Comparison of ENCODE assay signal across 11 cellular contexts in the genomic region with DNA sequence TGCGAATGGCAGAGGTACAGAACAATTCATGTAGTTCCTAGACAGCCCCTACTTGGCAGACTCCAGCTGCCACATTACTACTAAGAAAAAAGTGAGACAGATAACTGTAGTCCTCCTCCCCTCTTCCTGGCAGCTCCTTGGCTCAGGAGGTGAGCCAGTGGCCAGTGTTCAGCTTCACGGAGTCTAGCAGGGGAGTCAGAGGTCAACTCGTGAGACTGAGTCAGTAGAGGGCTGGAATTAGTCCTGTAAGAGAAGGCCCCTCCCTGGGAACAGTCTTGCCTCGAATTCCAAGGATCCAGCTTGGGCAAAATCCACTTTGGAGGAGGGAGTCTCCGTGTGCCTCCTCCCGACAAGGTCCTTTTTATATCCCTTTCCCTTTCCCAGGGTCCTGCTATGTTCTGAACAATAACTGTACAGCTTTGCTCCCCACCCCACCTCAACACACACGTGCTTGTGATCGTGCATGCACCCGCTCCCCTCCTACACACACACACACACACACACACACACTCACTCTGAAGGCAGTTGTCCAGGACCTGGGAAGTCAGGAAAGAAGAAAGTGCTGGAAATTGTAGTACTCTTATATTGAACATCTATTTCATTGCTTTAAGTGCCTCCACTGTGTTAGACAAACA. TPM values are rescaled to one million over a fixed set of nuclear protein-coding genes. Genes with fewer than 3 reads are reported as not detected.
A peak's percentile ranks its signal among the peaks of the same experiment; 100 is the strongest.
DNase-seq lines count a peak whose midpoint lies in the region; ATAC-seq and TF ChIP-seq lines count a peak whose summit lies in the region.
"Had no signal": no experiment of that assay in that cellular context is flagged by ENCODE, and none has a peak within 500 bp of the region (broad histone marks: within the 10 kb centered on the region; RNA-seq: fewer than 3 reads in every experiment).

No MANE protein-coding gene starts in this region.

- TF ChIP-seq POLR2A in esophagus squamous epithelium (IDR thresholded peaks at IDR 0.05) (no peak), thyroid gland (IDR thresholded peaks at IDR 0.05) (no peak)

- no peak for TF ChIP-seq CTCF in esophagus squamous epithelium (IDR thresholded peaks at IDR 0.05)
- TF ChIP-seq CTCF in thyroid gland (IDR thresholded peaks at IDR 0.05): no peak
- TF ChIP-seq CTCF in endodermal cell (conservative IDR thresholded peaks at IDR 0.05): no peak

- no peak overlapping the region for H3K27ac Mint-ChIP-seq in endodermal cell
- H3K27ac Mint-ChIP-seq: activated naive CD4-positive, alpha-beta T cell treated with anti-CD3 and anti-CD28 coated beads, Interleukin-2, amount 50 U/mL, for 24 hours; stimulated activated memory B cell treated with anti-CD40 and anti-IgM and Interleukin-4, amounts not matched to agents 10 μg/mL and 1 μg/mL and 100 μg/mL, for 72 hours had no signal

- no peaks in the 10 kb centered on the region for H3K9me3 Mint-ChIP-seq in endodermal cell
- H3K9me3 Mint-ChIP-seq: activated naive CD4-positive, alpha-beta T cell treated with anti-CD3 and anti-CD28 coated beads, Interleukin-2, amount 50 U/mL, for 24 hours; naive B cell; stimulated activated memory B cell treated with anti-CD40 and anti-IgM and Interleukin-4, amounts not matched to agents 10 μg/mL and 1 μg/mL and 100 μg/mL, for 72 hours had no signal

- H3K36me3 ChIP-seq in esophagus squamous epithelium: peaks cover 21 to 98% (median 39%) of the 10 kb centered on the region in 3 donors
- H3K36me3 ChIP-seq in muscle layer of duodenum (ENCODE audit: control insufficient read depth in 1 of 2, insufficient read depth in 2 of 2, low read length in 2 of 2): peaks cover 62 to 72% of the 10 kb centered on the region in 2 donors
- peaks cover 45 to 66% of the 10 kb centered on the region in 2 donors for H3K36me3 ChIP-seq in thyroid gland
- peaks cover 81% of the 10 kb centered on the region for H3K36me3 ChIP-seq in endodermal cell (ENCODE audit: control insufficient read depth, insufficient read depth, low read length)

- no peak overlapping the region for H3K4me3 ChIP-seq in esophagus squamous epithelium
- no peak overlapping the region for H3K4me3 ChIP-seq in muscle layer of duodenum (ENCODE audit: low read depth in 1 of 2, low read length in 2 of 2)
- no peak overlapping the region for H3K4me3 ChIP-seq in thyroid gland (replicated peaks in 1 of 3)
- no peak overlapping the region for H3K4me3 ChIP-seq in endodermal cell (ENCODE audit: low read length)
- H3K4me3 ChIP-seq: Peyer's patch had no signal

- H3K27ac ChIP-seq in esophagus squamous epithelium (peak overlapping the region in 3 of 4 donors; percentile 15 to 69 (median 63)), muscle layer of duodenum (ENCODE audit: low read length) (peak overlapping the region; percentile 34), thyroid gland (peak overlapping the region in 2 of 3 donors; percentile 40 to 51), endodermal cell (ENCODE audit: low read depth, low read length) (no peak overlapping the region)

- 81 to 83% methylated on average over 9 of the region's 9 CpGs for WGBS in esophagus squamous epithelium, 2 donors
- WGBS in thyroid gland, 2 donors: 82 to 92% methylated on average over 9 of the region's 9 CpGs
- WGBS in endodermal cell (ENCODE audit: insufficient coverage in 1 of 2, insufficient read length in 1 of 2), 2 experiments: 93 to 96% methylated on average over 5 to 9 of the region's 9 CpGs

- peaks cover 20% of the 10 kb centered on the region for H3K4me1 Mint-ChIP-seq in endodermal cell

- no peaks in the 10 kb centered on the region for H3K27me3 Mint-ChIP-seq in endodermal cell (ENCODE audit: insufficient read depth)
- H3K27me3 Mint-ChIP-seq: activated naive CD4-positive, alpha-beta T cell treated with anti-CD3 and anti-CD28 coated beads, Interleukin-2, amount 50 U/mL, for 24 hours; naive B cell; stimulated activated memory B cell treated with anti-CD40 and anti-IgM and Interleukin-4, amounts not matched to agents 10 μg/mL and 1 μg/mL and 100 μg/mL, for 72 hours had no signal

- no peaks in the 10 kb centered on the region for H3K9me3 ChIP-seq in esophagus squamous epithelium
- no peaks in the 10 kb centered on the region for H3K9me3 ChIP-seq in muscle layer of duodenum (ENCODE audit: control insufficient read depth in 1 of 2, low read length in 2 of 2)
- H3K9me3 ChIP-seq in thyroid gland: no peaks in the 10 kb centered on the region
- no peaks in the 10 kb centered on the region for H3K9me3 ChIP-seq in endodermal cell (ENCODE audit: control insufficient read depth, low read length)
- H3K9me3 ChIP-seq: Peyer's patch had no signal

- peak; percentile 97 for DNase-seq in NCI-H226
- no peak for DNase-seq in esophagus squamous epithelium (lab: John Stamatoyannopoulos, UW)
- DNase-seq in thyroid gland: no peak
- no peak for DNase-seq in endodermal cell
- no peak for DNase-seq in NK-92 (lab: John Stamatoyannopoulos, UW; ENCODE audit: unreplicated experiment)
- DNase-seq: naive B cell had no signal

- intact Hi-C loops in esophagus squamous epithelium (cut with DNase I): no loop called here
- intact Hi-C loops in thyroid gland (cut with DNase I): no loop called here

- peaks cover 0 to 29% (median 3%) of the 10 kb centered on the region in 3 donors for H3K4me1 ChIP-seq in esophagus squamous epithelium
- H3K4me1 ChIP-seq in muscle layer of duodenum (ENCODE audit: control insufficient read depth in 1 of 2, insufficient read depth in 2 of 2, low read length in 2 of 2): peaks cover 0 to 6% of the 10 kb centered on the region in 2 donors
- peaks cover 0 to 21% of the 10 kb centered on the region in 2 donors for H3K4me1 ChIP-seq in thyroid gland
- H3K4me1 ChIP-seq in endodermal cell (ENCODE audit: control insufficient read depth, insufficient read depth, low read length): peaks cover 13% of the 10 kb centered on the region

- H3K27me3 ChIP-seq in esophagus squamous epithelium: no peaks in the 10 kb centered on the region
- no peaks in the 10 kb centered on the region for H3K27me3 ChIP-seq in muscle layer of duodenum (ENCODE audit: low read depth, low read length)
- H3K27me3 ChIP-seq in thyroid gland: no peaks in the 10 kb centered on the region
- no peaks in the 10 kb centered on the region for H3K27me3 ChIP-seq in endodermal cell (ENCODE audit: control insufficient read depth, insufficient read depth, low read length, poor library complexity, severe bottlenecking)
- H3K27me3 ChIP-seq: Peyer's patch had no signal

- H3K4me3 Mint-ChIP-seq in endodermal cell: no peak overlapping the region
- H3K4me3 Mint-ChIP-seq: activated naive CD4-positive, alpha-beta T cell treated with anti-CD3 and anti-CD28 coated beads, Interleukin-2, amount 50 U/mL, for 24 hours; naive B cell; stimulated activated memory B cell treated with anti-CD40 and anti-IgM and Interleukin-4, amounts not matched to agents 10 μg/mL and 1 μg/mL and 100 μg/mL, for 72 hours had no signal

- peaks cover 72% of the 10 kb centered on the region for H3K36me3 Mint-ChIP-seq in endodermal cell (ENCODE audit: low read depth)

- H3K9ac ChIP-seq in endodermal cell (ENCODE audit: extremely low read depth, low read length, poor library complexity, severe bottlenecking): no peak overlapping the region

- no peak for ATAC-seq in GM18511 (IDR thresholded peaks at IDR 0.05; ENCODE audit: unreplicated experiment)
- ATAC-seq: stimulated activated memory B cell treated with anti-CD40 and anti-IgM and Interleukin-4, amounts not matched to agents 10 μg/mL and 1 μg/mL and 100 μg/mL, for 72 hours had no signal

RNA-seq across cellular contexts. Expression of a gene that starts 22.5 kb away (rescaled TPM):
- total RNA-seq in esophagus squamous epithelium: 10 to 100 TPM in 2 of 4 donors, 1 to 10 TPM in 2; 7.6 to 15.0 (median 11.2) TPM
- 10 to 100 TPM; 14.4 to 32.5 (median 23.2) TPM for total RNA-seq in thyroid gland
- total RNA-seq in endodermal cell: 10 to 100 TPM; 60.6 to 64.5 TPM
- polyA plus RNA-seq in endodermal cell (2013, experiment 1 of 2): 18.9 TPM
- 18.1 TPM for polyA plus RNA-seq in endodermal cell (2013, experiment 2 of 2)

RNA-seq across cellular contexts. Expression of a gene that starts 24.8 kb away (rescaled TPM):
- total RNA-seq in esophagus squamous epithelium (10 to 100 TPM; 24.6 to 27.9 (median 26.2) TPM), thyroid gland (10 to 100 TPM; 50.0 to 60.9 (median 56.3) TPM), endodermal cell (100 to 1,000 TPM in 1 of 2 donors, 10 to 100 TPM in 1; 94.4 to 117 TPM)
- polyA plus RNA-seq in endodermal cell (2013, experiment 1 of 2): 64.8 TPM
- 56.5 TPM for polyA plus RNA-seq in endodermal cell (2013, experiment 2 of 2)
